Comparison of ENCODE assay signal across 18 cellular contexts in the genomic region with DNA sequence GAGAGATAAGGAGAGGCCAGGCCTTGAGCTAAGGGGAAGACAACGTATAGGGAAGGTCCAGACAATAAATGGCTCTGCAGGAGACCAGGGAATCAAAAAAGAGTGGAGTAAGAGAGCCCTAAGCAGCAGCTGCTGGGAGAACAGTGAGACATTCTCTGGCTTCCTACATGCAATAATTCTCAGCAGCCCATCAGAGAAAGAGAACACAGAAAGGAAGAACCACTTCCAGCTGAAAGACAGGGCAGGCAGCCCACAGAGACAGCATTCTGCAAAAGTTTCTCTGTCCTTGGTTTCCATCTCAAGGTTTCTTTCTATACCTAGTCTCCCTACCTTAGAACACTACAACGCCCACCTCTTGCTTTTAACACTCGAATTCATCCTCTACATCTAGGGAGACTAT.
DNase-seq lines count a peak whose midpoint lies in the region; ATAC-seq, FAIRE-seq and TF ChIP-seq lines count a peak whose summit lies in the region.
"Had no signal": no experiment of that assay in that cellular context is flagged by ENCODE, and none has a peak within 500 bp of the region (broad histone marks: within the 10 kb centered on the region; RNA-seq: fewer than 3 reads in every experiment).

No MANE protein-coding gene starts in this region.

- peak overlapping the region; percentile 2 to 56 (median 14) for H3K27ac Mint-ChIP-seq in nephron
- H3K27ac Mint-ChIP-seq: CD8-positive, alpha-beta T cell; IgD-negative memory B cell had no signal

- no peaks in the 10 kb centered on the region for H3K9me3 Mint-ChIP-seq in nephron
- H3K9me3 Mint-ChIP-seq: CD8-positive, alpha-beta T cell; IgD-negative memory B cell had no signal

- H2AFZ ChIP-seq in osteoblast (ENCODE audit: low read length): no peak overlapping the region

- ATAC-seq in HG03025 (IDR thresholded peaks at IDR 0.05; ENCODE audit: low FRiP score, unreplicated experiment) (peak; percentile 53), mucosa of descending colon (no peak), gastroesophageal sphincter (no peak)
- ATAC-seq: CD8-positive, alpha-beta T cell had no signal

- H3K4me1 ChIP-seq in mucosa of descending colon (ENCODE audit: low read depth): no peaks in the 10 kb centered on the region
- H3K4me1 ChIP-seq in osteoblast (ENCODE audit: insufficient read depth, low read length): peaks cover 4% of the 10 kb centered on the region
- peaks cover 0 to 30% (median 6%) of the 10 kb centered on the region in 3 donors for H3K4me1 ChIP-seq in gastroesophageal sphincter

- no peak for DNase-seq in GM12892 (ENCODE audit: insufficient read length)
- no peak for DNase-seq in bronchial epithelial cell (ENCODE audit: low read depth)
- DNase-seq in mucosa of descending colon: no peak
- DNase-seq in caudate nucleus (lab: John Stamatoyannopoulos, UW): no peak
- no peak for DNase-seq in osteoblast (ENCODE audit: insufficient read length, low spot score, missing footprints)
- DNase-seq: CD8-positive, alpha-beta T cell; Kasumi-1; MV-4-11; NCI-H1417; NCI-H2029; NCI-H2171; NCI-H82 had no signal

- no peaks in the 10 kb centered on the region for H3K79me2 ChIP-seq in osteoblast (ENCODE audit: insufficient read depth, low read length)

- H3K36me3 ChIP-seq in bronchial epithelial cell (ENCODE audit: control insufficient read depth, insufficient read depth, low read length): no peaks in the 10 kb centered on the region
- H3K36me3 ChIP-seq in mucosa of descending colon (ENCODE audit: low read depth): no peaks in the 10 kb centered on the region
- no peaks in the 10 kb centered on the region for H3K36me3 ChIP-seq in osteoblast (ENCODE audit: insufficient read depth, low read length)
- H3K36me3 ChIP-seq in gastroesophageal sphincter: no peaks in the 10 kb centered on the region
- H3K36me3 ChIP-seq: BLaER1 had no signal

- H3K4me3 ChIP-seq in bronchial epithelial cell (ENCODE audit: low read depth, low read length) (no peak overlapping the region), mucosa of descending colon (no peak overlapping the region), osteoblast (ENCODE audit: insufficient read depth, low read length) (no peak overlapping the region), gastroesophageal sphincter (no peak overlapping the region)
- H3K4me3 ChIP-seq: BLaER1 had no signal

- TF ChIP-seq POLR2A in GM12892 (IDR thresholded peaks at IDR 0.05; ENCODE audit: low read depth, low read length): no peak
- no peak for TF ChIP-seq POLR2A in gastroesophageal sphincter (IDR thresholded peaks at IDR 0.05)

- no peaks in the 10 kb centered on the region for H3K36me3 Mint-ChIP-seq in nephron (ENCODE audit: low read depth)
- H3K36me3 Mint-ChIP-seq: CD8-positive, alpha-beta T cell had no signal

- no peaks in the 10 kb centered on the region for H4K20me1 ChIP-seq in osteoblast (ENCODE audit: insufficient read depth, low read length)

- H3K27ac ChIP-seq in caudate nucleus (ENCODE audit: low read depth, low read length) (no peak overlapping the region), osteoblast (ENCODE audit: low read depth, low read length) (no peak overlapping the region), gastroesophageal sphincter (peak overlapping the region in 2 of 4 donors; percentile 35 to 36)
- H3K27ac ChIP-seq: BLaER1 had no signal

- no peak for TF ChIP-seq EP300 in gastroesophageal sphincter (IDR thresholded peaks at IDR 0.05)

- FAIRE-seq in GM12892 (lab: Jason Lieb, UNC): peak; percentile 81
- peak; percentile 47 for FAIRE-seq in bronchial epithelial cell (lab: Jason Lieb, UNC)
- FAIRE-seq: H54 had no signal

- H3K4me2 ChIP-seq in osteoblast (ENCODE audit: insufficient read depth, low read length): no peak overlapping the region
- H3K4me2 ChIP-seq: BLaER1 had no signal

- 63 to 100% methylated on average over 2 to 3 of the region's 3 CpGs for WGBS in gastroesophageal sphincter (ENCODE audit: low coverage in 1 of 2), 2 donors

- intact Hi-C loops in mucosa of descending colon (cut with DNase I, micrococcal nuclease): no loop called here

- no peak overlapping the region for H3K4me3 Mint-ChIP-seq in nephron
- H3K4me3 Mint-ChIP-seq: CD8-positive, alpha-beta T cell had no signal

- TF ChIP-seq CTCF in bronchial epithelial cell (IDR thresholded peaks at IDR 0.05; ENCODE audit: insufficient read depth, low read length, severe bottlenecking): no peak
- TF ChIP-seq CTCF in nephron (IDR thresholded peaks at IDR 0.05; ENCODE audit: unreplicated experiment in 3 of 3): no peak
- no peak for TF ChIP-seq CTCF in mucosa of descending colon (IDR thresholded peaks at IDR 0.05)
- TF ChIP-seq CTCF in osteoblast (IDR thresholded peaks at IDR 0.05; ENCODE audit: extremely low read depth, low read depth, low read length): no peak
- TF ChIP-seq CTCF in gastroesophageal sphincter (IDR thresholded peaks at IDR 0.05): no peak

- H3K9me3 ChIP-seq in mucosa of descending colon (no peaks in the 10 kb centered on the region), osteoblast (ENCODE audit: low read depth, low read length) (no peaks in the 10 kb centered on the region), gastroesophageal sphincter (no peaks in the 10 kb centered on the region)
- H3K9me3 ChIP-seq: BLaER1 had no signal

- peaks cover 41% of the 10 kb centered on the region for H3K4me1 Mint-ChIP-seq in nephron

- H3K27me3 Mint-ChIP-seq in nephron (ENCODE audit: low read depth): no peaks in the 10 kb centered on the region
- H3K27me3 Mint-ChIP-seq: IgD-negative memory B cell had no signal

- H3K27me3 ChIP-seq in bronchial epithelial cell (ENCODE audit: control insufficient read depth, insufficient read depth, low read length): no peaks in the 10 kb centered on the region
- H3K27me3 ChIP-seq in osteoblast (ENCODE audit: insufficient read depth, low read length): no peaks in the 10 kb centered on the region
- H3K27me3 ChIP-seq in gastroesophageal sphincter: no peaks in the 10 kb centered on the region
- H3K27me3 ChIP-seq: BLaER1 had no signal
